8 cellular contexts compared by ENCODE assay signal in the genomic region with DNA sequence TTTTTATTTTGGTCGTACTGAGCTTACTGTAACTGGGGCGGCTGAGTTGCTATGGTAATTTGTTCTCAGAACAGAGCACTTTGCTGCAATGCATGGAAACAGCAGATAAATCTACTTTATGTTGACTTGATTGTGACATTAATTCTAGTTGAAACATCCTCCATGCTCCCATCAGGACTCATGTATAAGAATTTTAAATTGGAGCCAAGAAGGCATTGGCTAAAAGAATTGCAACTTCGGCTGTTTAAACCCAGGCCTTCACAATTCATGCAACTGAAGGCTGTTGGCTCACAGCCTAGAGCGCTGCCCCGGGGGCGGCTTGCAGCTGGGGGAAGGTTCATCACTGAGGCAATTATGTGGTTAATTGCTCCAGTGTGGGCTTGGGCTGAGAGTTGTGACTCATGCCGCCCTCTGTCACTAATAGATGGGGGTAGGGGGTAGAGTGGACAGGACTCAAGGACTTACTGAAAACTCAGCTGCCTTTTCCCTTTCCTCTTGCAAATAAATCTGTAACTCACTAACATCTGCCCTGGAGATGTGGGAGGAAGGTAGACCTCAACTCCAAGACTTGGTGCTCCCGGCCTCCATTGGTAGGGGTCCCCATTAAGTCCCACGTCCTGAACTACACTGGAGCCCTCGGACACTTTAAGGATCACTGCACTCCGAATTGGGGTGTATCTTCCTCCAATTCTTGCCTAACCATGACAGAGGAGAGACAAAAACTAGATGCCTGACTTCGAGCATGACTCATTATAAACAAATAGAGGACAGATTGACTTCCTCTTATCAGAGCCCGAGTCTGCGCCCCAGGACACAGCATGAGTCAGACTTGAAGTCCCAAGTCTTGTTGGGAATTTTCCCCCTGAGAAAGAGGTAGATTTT. TPM values are rescaled to one million over a fixed set of nuclear protein-coding genes. Genes with fewer than 3 reads are reported as not detected.
A peak's percentile ranks its signal among the peaks of the same experiment; 100 is the strongest.
DNase-seq lines count a peak whose midpoint lies in the region; ATAC-seq and TF ChIP-seq lines count a peak whose summit lies in the region.

No MANE protein-coding gene starts in this region.

- H3K4me1 ChIP-seq in adipocyte (ENCODE audit: control insufficient read depth, insufficient read depth, low read length) = peaks cover 34% of the 10 kb centered on the region
- H3K4me1 ChIP-seq in gastrocnemius medialis = peaks cover 12 to 23% of the 10 kb centered on the region in 2 donors

- TF ChIP-seq CTCF in gastrocnemius medialis (IDR thresholded peaks at IDR 0.05 in 4 of 5, conservative IDR thresholded peaks at IDR 0.05 in 1 of 5) = no peak

- in situ Hi-C loops in gastrocnemius medialis (cut with MboI; ENCODE audit: low sequenced_read_pairs in 4 of 4) = no loop called here

- intact Hi-C loops in left ventricle myocardium superior (cut with micrococcal nuclease) = no loop called here
- intact Hi-C loops in gastrocnemius medialis (cut with DNase I; ENCODE audit: low total_unique reads) = no loop called here

- H3K9me3 ChIP-seq in adipocyte (ENCODE audit: control insufficient read depth, low read length) (no peaks in the 10 kb centered on the region), gastrocnemius medialis (no peaks in the 10 kb centered on the region)

- ATAC-seq in GM18861 (IDR thresholded peaks at IDR 0.05; ENCODE audit: unreplicated experiment) (peak; percentile 65), HG03060 (IDR thresholded peaks at IDR 0.05; ENCODE audit: low read depth, unreplicated experiment) (peak; percentile 68), left ventricle myocardium superior (peak; percentile 96), gastrocnemius medialis (peak; percentile 95 to 96)

- H3K4me3 ChIP-seq in adipocyte (ENCODE audit: low read length) (peak overlapping the region; percentile 83), gastrocnemius medialis (peak overlapping the region; percentile 24 to 50 (median 32))

- H3K27me3 ChIP-seq in adipocyte (replicated peaks; ENCODE audit: control insufficient read depth, insufficient read depth, low read length) (no peaks in the 10 kb centered on the region), gastrocnemius medialis (no peaks in the 10 kb centered on the region)

- no peak for TF ChIP-seq POLR2A in gastrocnemius medialis (IDR thresholded peaks at IDR 0.05)

- DNase-seq in CD1c-positive myeloid dendritic cell (ENCODE audit: extremely low spot score) = peak; percentile 94
- DNase-seq in NCI-H2227 treated with DMSO at 0.1 percent for 48 hours (lab: John Stamatoyannopoulos, UW) = peak; percentile 59
- peak; percentile 94 for DNase-seq in adipocyte (ENCODE audit: low read depth)
- peak; percentile 67 for DNase-seq in left ventricle myocardium superior
- DNase-seq in gastrocnemius medialis = peak; percentile 52 to 73
- DNase-seq in mesenteric fat pad (ENCODE audit: low spot score) = no peak

- H3K36me3 ChIP-seq in adipocyte (ENCODE audit: control insufficient read depth, insufficient read depth, low read length, severe bottlenecking) (no peaks in the 10 kb centered on the region), gastrocnemius medialis (no peaks in the 10 kb centered on the region)

- H3K27ac ChIP-seq in gastrocnemius medialis = peak overlapping the region; percentile 60 to 70 (median 64)

- peak overlapping the region; percentile 93 for H3K9ac ChIP-seq in adipocyte (ENCODE audit: low read length)

RNA-seq across cellular contexts. Expression of a gene that starts 37.5 kb away (rescaled TPM):
- total RNA-seq in left ventricle myocardium superior (7.3 TPM), gastrocnemius medialis (10 to 100 TPM in 1 of 4 donors, 1 to 10 TPM in 3; 7.1 to 11.5 (median 8.4) TPM), mesenteric fat pad (12.2 TPM)
